Comparison of ENCODE assay signal across 2 cellular contexts in genomic region chr9:81819859-81820546, GRCh38.
TF ChIP-seq lines count a peak whose summit lies in the region.

No MANE protein-coding gene starts in this region.

TF ChIP-seq in HEK293, 187 proteins besides CTCF, POLR2A, EP300 and RAD21 (continued from another document):
- peak; percentile 50 for TF ChIP-seq SP7 (tag by site-specific recombination; IDR thresholded peaks at IDR 0.05)

TF ChIP-seq in H1, 55 proteins besides CTCF, POLR2A, EP300 and RAD21 (continued from another document):
- no peak for TF ChIP-seq RNF2 (IDR thresholded peaks at IDR 0.05; ENCODE audit: borderline replicate concordance, low read depth, low read length, missing control alignments, poor library complexity, severe bottlenecking)
- TF ChIP-seq E2F6 (IDR thresholded peaks at IDR 0.05) = no peak
- TF ChIP-seq SIX5 (IDR thresholded peaks at IDR 0.05; ENCODE audit: low read depth, low read length) = no peak
- TF ChIP-seq MAFK (IDR thresholded peaks at IDR 0.05; ENCODE audit: low read depth, low read length) = no peak
- TF ChIP-seq EGR1 (IDR thresholded peaks at IDR 0.05; ENCODE audit: borderline replicate concordance, low read depth, low read length) = no peak
- no peak for TF ChIP-seq KDM5A (IDR thresholded peaks at IDR 0.05; ENCODE audit: low read length)
- TF ChIP-seq EZH2 (IDR thresholded peaks at IDR 0.05; ENCODE audit: low read depth, low read length, severe bottlenecking) = no peak
- no peak for TF ChIP-seq ATF3 (IDR thresholded peaks at IDR 0.05; ENCODE audit: insufficient read depth, low read depth, low read length)
- TF ChIP-seq CTBP2 (IDR thresholded peaks at IDR 0.05; ENCODE audit: borderline replicate concordance, insufficient read depth, insufficient read length, low read length) = no peak
- TF ChIP-seq GTF2F1 (IDR thresholded peaks at IDR 0.05; ENCODE audit: borderline replicate concordance, low read depth, low read length) = no peak
- no peak for TF ChIP-seq TCF12 (IDR thresholded peaks at IDR 0.05; ENCODE audit: low read depth, low read length)
- no peak for TF ChIP-seq CHD2 (IDR thresholded peaks at IDR 0.05; ENCODE audit: low read length)
- no peak for TF ChIP-seq CHD7 (IDR thresholded peaks at IDR 0.05; ENCODE audit: insufficient replicate concordance, low read length)
- no peak for TF ChIP-seq ASH2L (IDR thresholded peaks at IDR 0.05; ENCODE audit: low read length)
TF ChIP-seq in H1: peak in this region for 0.
